ENCODE assay signal across 8 cellular contexts in genomic region chr14:24430143-24430681, GRCh38. TPM values are rescaled to one million over a fixed set of nuclear protein-coding genes. Genes with fewer than 3 reads are reported as not detected.
DNase-seq lines count a peak whose midpoint lies in the region; ATAC-seq and TF ChIP-seq lines count a peak whose summit lies in the region.

No MANE protein-coding gene starts in this region.

- H3K27ac Mint-ChIP-seq in T-helper 1 cell treated with Interleukin-12 subunit alpha and Interleukin-12 subunit beta and Interleukin-4 antibody, amounts not matched to agents 30 μg/mL and 1 μg/mL, for 36 hours, result peak overlapping the region; percentile 97

- H3K9me3 Mint-ChIP-seq in T-helper 1 cell treated with Interleukin-12 subunit alpha and Interleukin-12 subunit beta and Interleukin-4 antibody, amounts not matched to agents 30 μg/mL and 1 μg/mL, for 36 hours, result no peaks in the 10 kb centered on the region

- H3K4me1 Mint-ChIP-seq in T-helper 1 cell treated with Interleukin-12 subunit alpha and Interleukin-12 subunit beta and Interleukin-4 antibody, amounts not matched to agents 30 μg/mL and 1 μg/mL, for 36 hours (ENCODE audit: low read depth), result peaks cover 49% of the 10 kb centered on the region

- ATAC-seq in GM21381 (IDR thresholded peaks at IDR 0.05; ENCODE audit: unreplicated experiment), result peak; percentile 64

- H3K27me3 ChIP-seq in HL-60 (ENCODE audit: insufficient read depth, poor library complexity, severe bottlenecking), result no peaks in the 10 kb centered on the region

- no peaks in the 10 kb centered on the region for H3K27me3 Mint-ChIP-seq in T-helper 1 cell treated with Interleukin-12 subunit alpha and Interleukin-12 subunit beta and Interleukin-4 antibody, amounts not matched to agents 30 μg/mL and 1 μg/mL, for 36 hours (ENCODE audit: low read depth)

- no peak for TF ChIP-seq CTCF in HL-60 (IDR thresholded peaks at IDR 0.05; ENCODE audit: insufficient read depth, low read length)
- TF ChIP-seq CTCF in cardiac fibroblast (IDR thresholded peaks at IDR 0.05; ENCODE audit: low read depth, low read length), result no peak

- H3K27ac ChIP-seq in HL-60 (replicated peaks), result peak overlapping the region; percentile 88

- peak overlapping the region; percentile 74 for H3K4me3 ChIP-seq in HL-60 (replicated peaks; ENCODE audit: insufficient read depth, low read length)
- peak overlapping the region; percentile 83 to 84 for H3K4me3 ChIP-seq in cardiac fibroblast (replicated peaks in 1 of 2; ENCODE audit: low read depth in 2 of 2, low read length in 2 of 2)

- DNase-seq in ELF-1 (ENCODE audit: low read depth, low spot score) (peak; percentile 65), HL-60 (ENCODE audit: low read depth in 1 of 2, low spot score in 1 of 2) (peak in 1 of 2 experiments; percentile 58), cardiac fibroblast (ENCODE audit: low read depth in 2 of 2) (peak; percentile 85 to 92), islet precursor cell (peak; percentile 86), mesenteric fat pad (ENCODE audit: low spot score) (no peak)
- peak; percentile 58 for DNase-seq in stimulated activated CD4-positive, alpha-beta T cell treated with anti-CD3 and anti-CD28 coated beads, Interleukin-12 subunit alpha, Interleukin-12 subunit beta, amount 100 ng/mL, for 4 hours

- peak overlapping the region; percentile 92 for H3K4me3 Mint-ChIP-seq in T-helper 1 cell treated with Interleukin-12 subunit alpha and Interleukin-12 subunit beta and Interleukin-4 antibody, amounts not matched to agents 30 μg/mL and 1 μg/mL, for 36 hours

- peaks cover 28% of the 10 kb centered on the region for H3K36me3 Mint-ChIP-seq in T-helper 1 cell treated with Interleukin-12 subunit alpha and Interleukin-12 subunit beta and Interleukin-4 antibody, amounts not matched to agents 30 μg/mL and 1 μg/mL, for 36 hours (ENCODE audit: low read depth)

RNA-seq across cellular contexts. Expression of gene KHNYN, which starts 0.5 kb away (rescaled TPM):
- total RNA-seq in mesenteric fat pad, result 41.4 TPM

RNA-seq across cellular contexts. Expression of gene CBLN3, which starts 0.7 kb away (rescaled TPM):
- 5.0 TPM for total RNA-seq in mesenteric fat pad

RNA-seq across cellular contexts. Expression of gene SDR39U1, which starts 12.4 kb away (rescaled TPM):
- 50.1 TPM for total RNA-seq in mesenteric fat pad

RNA-seq across cellular contexts. Expression of gene NYNRIN, which starts 31.4 kb away (rescaled TPM):
- total RNA-seq in mesenteric fat pad, result 11.7 TPM
